In genomic region chr16:81181013-81181720, GRCh38 we compare ENCODE assay signal across 8 cellular contexts. TPM values are rescaled to one million over a fixed set of nuclear protein-coding genes. Genes with fewer than 3 reads are reported as not detected.
A peak's percentile ranks its signal among the peaks of the same experiment; 100 is the strongest.
DNase-seq lines count a peak whose midpoint lies in the region; ATAC-seq, FAIRE-seq and TF ChIP-seq lines count a peak whose summit lies in the region.

No MANE protein-coding gene starts in this region.

- H3K9me3 Mint-ChIP-seq in activated CD4-positive, alpha-beta memory T cell treated with anti-CD3 and anti-CD28 coated beads, Interleukin-2, amount 10 ng/mL, durations not matched to agents 7 days and 5 days = no peaks in the 10 kb centered on the region

- no peak overlapping the region for H3K9ac ChIP-seq in HepG2 (ENCODE audit: insufficient read depth, low read depth, low read length)

- TF ChIP-seq CTCF in HepG2 (CRISPR knock-in tag; IDR thresholded peaks at IDR 0.05) (no peak), vagina (IDR thresholded peaks at IDR 0.05) (no peak)

- no peaks in the 10 kb centered on the region for H3K36me3 Mint-ChIP-seq in activated CD4-positive, alpha-beta memory T cell treated with anti-CD3 and anti-CD28 coated beads, Interleukin-2, amount 10 ng/mL, durations not matched to agents 7 days and 5 days (ENCODE audit: low read depth)

- intact Hi-C loops in HepG2 (cut with micrococcal nuclease; ENCODE audit: unreplicated experiment) = no loop called here
- intact Hi-C loops in vagina (cut with DNase I) = no loop called here

- no TSS peak for BruUV-seq in HepG2 (replicated peaks; lab: Mats Ljungman, UMichigan)

- TF ChIP-seq POLR2A in HepG2 (IDR thresholded peaks at IDR 0.05; ENCODE audit: insufficient read depth in 1 of 2, low read depth in 2 of 2, low read length in 2 of 2) (no peak), vagina (IDR thresholded peaks at IDR 0.05) (no peak)

- H3K9me3 ChIP-seq in HepG2 (ENCODE audit: low read length) (no peaks in the 10 kb centered on the region), vagina (no peaks in the 10 kb centered on the region)

- H3K4me1 ChIP-seq in HepG2 (ENCODE audit: insufficient read depth, low read length) = peaks cover 34% of the 10 kb centered on the region
- peaks cover 18% of the 10 kb centered on the region for H3K4me1 ChIP-seq in vagina

- 13% methylated on average over 11 of the region's 13 CpGs for WGBS in HepG2 (ENCODE audit: low lambda C conversion rate)

- POLR2A ChIA-PET in HepG2 (lab: Yijun Ruan, JAX) = interaction anchor here (0.8 to 1.6 kb wide), 7 partner anchors 9 to 145 kb away, joined by 3 to 14 read pairs (median 7); partner anchors contain the start of genes ATMIN and C16orf46
- POLR2A ChIA-PET in activated CD4-positive, alpha-beta memory T cell treated with anti-CD3 and anti-CD28 coated beads, Interleukin-2, amount 10 ng/mL, durations not matched to agents 7 days and 5 days (lab: Charles Lee) = no interaction called here

- TF ChIP-seq RAD21 in HepG2 (CRISPR knock-in tag; IDR thresholded peaks at IDR 0.05) = no peak

- H2AFZ ChIP-seq in HepG2 (ENCODE audit: low read length) = peak overlapping the region; percentile 8

- H3K4me3 ChIP-seq in HepG2 (replicated peaks in 1 of 3; ENCODE audit: insufficient read depth in 1 of 3, low read depth in 2 of 3, low read length in 3 of 3) = peak overlapping the region in 2 of 3 experiments; percentile 17 to 44; a peak in 3 of 6 replicates
- peak overlapping the region in 1 of 2 donors; percentile 2 for H3K4me3 ChIP-seq in vagina

- no peak overlapping the region for H3K27ac Mint-ChIP-seq in activated CD4-positive, alpha-beta memory T cell treated with anti-CD3 and anti-CD28 coated beads, Interleukin-2, amount 10 ng/mL, durations not matched to agents 7 days and 5 days

- no peaks in the 10 kb centered on the region for H3K79me2 ChIP-seq in HepG2 (ENCODE audit: insufficient read depth, low read length)

- H3K27me3 ChIP-seq in HepG2 (ENCODE audit: control insufficient read depth in 1 of 2, insufficient read depth in 2 of 2, low read length in 2 of 2) = peaks cover 0 to 1% of the 10 kb centered on the region in 2 experiments; a peak in 1 of 5 replicates
- H3K27me3 ChIP-seq in vagina = no peaks in the 10 kb centered on the region

- no peaks in the 10 kb centered on the region for H3K4me1 Mint-ChIP-seq in activated CD4-positive, alpha-beta memory T cell treated with anti-CD3 and anti-CD28 coated beads, Interleukin-2, amount 10 ng/mL, durations not matched to agents 7 days and 5 days

- ATAC-seq in HepG2 = peak; percentile 94

- H3K27ac ChIP-seq in HepG2 (ENCODE audit: extremely low read length, insufficient read depth, low read length) (peak overlapping the region; percentile 4), vagina (peak overlapping the region; percentile 84)

- in situ Hi-C loops in HepG2 (cut with HindIII; ENCODE audit: extremely low pct_ligation_motif_present, low pct_unique_long_range_greater_than_20kb) = no loop called here

- FAIRE-seq in HepG2 (lab: Jason Lieb, UNC) = peak; percentile 78

- no peaks in the 10 kb centered on the region for H4K20me1 ChIP-seq in HepG2 (ENCODE audit: insufficient read depth, low read length)

- CTCF ChIA-PET in HepG2 (lab: Yijun Ruan, JAX; ENCODE audit: low intra/inter-chr PET ratio, low total read pairs) = no interaction called here
- CTCF ChIA-PET in activated CD4-positive, alpha-beta memory T cell treated with anti-CD3 and anti-CD28 coated beads, Interleukin-2, amount 10 ng/mL, durations not matched to agents 7 days and 5 days (lab: Charles Lee) = interaction anchor here (0.5 to 0.9 kb wide), 3 partner anchors 24 to 38 kb away, joined by 3 to 5 read pairs (median 3); no protein-coding TSS in a partner anchor

- DNase-seq in DMS 273 (lab: John Stamatoyannopoulos, UW; ENCODE audit: unreplicated experiment) (peak; percentile 91), NCI-H187 treated with DMSO at 0.1 percent for 48 hours (lab: John Stamatoyannopoulos, UW) (peak; percentile 8), dermis blood vessel endothelial cell (peak; percentile 91), HepG2 (ENCODE audit: low spot score) (peak; percentile 98), vagina (ENCODE audit: extremely low spot score in 2 of 2) (peak in 1 of 2 donors; percentile 96), GM19240 (ENCODE audit: insufficient read length, low spot score) (no peak)
- no peak for DNase-seq in stimulated activated CD4-positive, alpha-beta T cell treated with anti-CD3 and anti-CD28 coated beads, Interleukin-2, amount 100 ng/mL, for 48 hours
- no peak for DNase-seq in activated CD4-positive, alpha-beta memory T cell treated with anti-CD3 and anti-CD28 coated beads, Interleukin-2, amount 10 ng/mL, durations not matched to agents 7 days and 5 days

- peaks cover 3% of the 10 kb centered on the region for H3K27me3 Mint-ChIP-seq in activated CD4-positive, alpha-beta memory T cell treated with anti-CD3 and anti-CD28 coated beads, Interleukin-2, amount 10 ng/mL, durations not matched to agents 7 days and 5 days

- H3K36me3 ChIP-seq in HepG2 (replicated peaks in 1 of 2; ENCODE audit: control insufficient read depth in 1 of 2, insufficient read depth in 2 of 2, low read length in 2 of 2) (no peaks in the 10 kb centered on the region), vagina (no peaks in the 10 kb centered on the region)

- H3K4me3 Mint-ChIP-seq in activated CD4-positive, alpha-beta memory T cell treated with anti-CD3 and anti-CD28 coated beads, Interleukin-2, amount 10 ng/mL, durations not matched to agents 7 days and 5 days = no peak overlapping the region

- TF ChIP-seq EP300 in HepG2 (IDR thresholded peaks at IDR 0.05; ENCODE audit: low read depth in 2 of 2, low read length in 2 of 2) (no peak; a peak in 1 of 4 replicates), HepG2 (CRISPR knock-in tag; IDR thresholded peaks at IDR 0.05; ENCODE audit: borderline replicate concordance) (no peak; the same call in 1 of the 2 replicates)

- H3K4me2 ChIP-seq in HepG2 (ENCODE audit: low read depth, low read length) = peak overlapping the region; percentile 66

TF ChIP-seq in HepG2, 621 proteins besides CTCF, POLR2A, EP300 and RAD21 (continues in another document):
- TF ChIP-seq FOXK1 (CRISPR knock-in tag; IDR thresholded peaks at IDR 0.05; ENCODE audit: borderline replicate concordance, low read depth) (peak; percentile 59; the same call in 1 of the 2 replicates), ZNF331 (CRISPR knock-in tag; IDR thresholded peaks at IDR 0.05) (peak; percentile 55; the same call in 1 of the 2 replicates), CEBPB (IDR thresholded peaks at IDR 0.05; ENCODE audit: borderline replicate concordance, low read depth, low read length) (0 out of 2 replicates have a peak, but pooled peaks have one; percentile 29), KMT2B (CRISPR knock-in tag; IDR thresholded peaks at IDR 0.05) (peak; percentile 50), KMT2A (CRISPR knock-in tag; IDR thresholded peaks at IDR 0.05) (peak; percentile 39; the same call in 1 of the 2 replicates), ZNF569 (CRISPR knock-in tag; IDR thresholded peaks at IDR 0.05; ENCODE audit: borderline replicate concordance) (no peak), ZGPAT (CRISPR knock-in tag; IDR thresholded peaks at IDR 0.05) (peak; percentile 73), ZFP1 (CRISPR knock-in tag; IDR thresholded peaks at IDR 0.05) (0 out of 2 replicates have a peak, but pooled peaks have one; percentile 38), GABPB1 (CRISPR knock-in tag; IDR thresholded peaks at IDR 0.05) (peak; percentile 37), SALL1 (CRISPR knock-in tag; IDR thresholded peaks at IDR 0.05) (no peak; the same call in 1 of the 2 replicates)

RNA-seq across cellular contexts. Expression of gene BCO1, which starts 57.3 kb away (rescaled TPM):
- not detected in 2 replicates for total RNA-seq in dermis blood vessel endothelial cell
- total RNA-seq in HepG2 (2016; rRNA removed; fragmentation: Illumina TruSeq; extraction: Trizol) = 0.11 TPM in 1 of 2 replicates, not detected in the other
- not detected in 2 replicates for total RNA-seq in HepG2 (2016; cell fraction: cytosol; rRNA removed; fragmentation: Illumina TruSeq; extraction: Trizol; ENCODE audit: low read depth)
- 0.09 and 0.21 TPM in 2 replicates for total RNA-seq in HepG2 (2016; cell fraction: insoluble cytoplasmic fraction; rRNA removed; fragmentation: Illumina TruSeq; extraction: Trizol)
- not detected in 2 replicates for total RNA-seq in HepG2 (2016; cell fraction: membrane; rRNA removed; fragmentation: Illumina TruSeq; extraction: Trizol)
- total RNA-seq in HepG2 (2016; cell fraction: nucleus; rRNA removed; fragmentation: Illumina TruSeq; extraction: Trizol) = not detected in 2 replicates
- not detected in 2 replicates for polyA plus RNA-seq in HepG2 (2011; rRNA removed)
- polyA plus RNA-seq in HepG2 (2011; cell fraction: cytosol; rRNA removed) = 0.08 TPM in 1 of 2 replicates, not detected in the other
- not detected in 2 replicates for polyA plus RNA-seq in HepG2 (2011; cell fraction: nucleus; rRNA removed)
- 0.17 TPM in 1 of 2 replicates, not detected in the other for polyA plus RNA-seq in HepG2 (2012)
- polyA plus RNA-seq in HepG2 (2016; cell fraction: cytosol; fragmentation: Illumina TruSeq; extraction: Trizol; ENCODE audit: low read depth) = 0.07 and 0.12 TPM in 2 replicates
- polyA plus RNA-seq in HepG2 (2016; cell fraction: insoluble cytoplasmic fraction; fragmentation: Illumina TruSeq; extraction: Trizol; ENCODE audit: low read depth) = 0.20 TPM in 1 of 2 replicates, not detected in the other
- polyA plus RNA-seq in HepG2 (2016; cell fraction: membrane; fragmentation: Illumina TruSeq; extraction: Trizol; ENCODE audit: low read depth) = 0.17 TPM in 1 of 2 replicates, not detected in the other
- polyA plus RNA-seq in HepG2 (2016; cell fraction: nucleus; fragmentation: Illumina TruSeq; extraction: Trizol; ENCODE audit: insufficient read depth, low read depth) = not detected in 2 replicates
- not detected in 2 replicates for polyA minus RNA-seq in HepG2 (2011; rRNA and poly(A)+ RNA removed; ENCODE audit: low replicate concordance)
- not detected in 2 replicates for polyA minus RNA-seq in HepG2 (2011; cell fraction: cytosol; rRNA and poly(A)+ RNA removed)
- not detected in 2 replicates for polyA minus RNA-seq in HepG2 (2011; cell fraction: nucleus; rRNA and poly(A)+ RNA removed)
- not detected for total RNA-seq in vagina
- total RNA-seq in activated CD4-positive, alpha-beta memory T cell treated with anti-CD3 and anti-CD28 coated beads, Interleukin-2, amount 10 ng/mL, durations not matched to agents 7 days and 5 days = not detected

Comparison
In these comparisons a context has a peak if more than half of its experiments do, and no peak if none do; other contexts are left out.
1. DNase-seq: peak in DMS 273 (single experiment), NCI-H187 treated with DMSO at 0.1 percent for 48 hours (single experiment), dermis blood vessel endothelial cell (single experiment) and HepG2 (single experiment); none in stimulated activated CD4-positive, alpha-beta T cell treated with anti-CD3 and anti-CD28 coated beads, Interleukin-2, amount 100 ng/mL, for 48 hours (0 of 2), activated CD4-positive, alpha-beta memory T cell treated with anti-CD3 and anti-CD28 coated beads, Interleukin-2, amount 10 ng/mL, durations not matched to agents 7 days and 5 days (single experiment) and GM19240 (single experiment).